Comparison of ENCODE assay signal across 10 cellular contexts in genomic region chr1:40389234-40389815, GRCh38. TPM values are rescaled to one million over a fixed set of nuclear protein-coding genes. Genes with fewer than 3 reads are reported as not detected.
A peak's percentile ranks its signal among the peaks of the same experiment; 100 is the strongest.
DNase-seq lines count a peak whose midpoint lies in the region; ATAC-seq and TF ChIP-seq lines count a peak whose summit lies in the region.
"Had no signal": no experiment of that assay in that cellular context is flagged by ENCODE, and none has a peak within 500 bp of the region (broad histone marks: within the 10 kb centered on the region; RNA-seq: fewer than 3 reads in every experiment).

No MANE protein-coding gene starts in this region.

- H3K4me3 ChIP-seq in lower lobe of right lung: peak overlapping the region; percentile 27
- no peak overlapping the region for H3K4me3 ChIP-seq in upper lobe of left lung

- peak in 1 of 4 donors; percentile 7 for TF ChIP-seq POLR2A in upper lobe of left lung (IDR thresholded peaks at IDR 0.05)

- H3K4me1 Mint-ChIP-seq in activated naive CD4-positive, alpha-beta T cell treated with anti-CD3 and anti-CD28 coated beads, Interleukin-2, amount 10 ng/mL, durations not matched to agents 7 days and 5 days: peaks cover 91% of the 10 kb centered on the region

- TF ChIP-seq CTCF in lower lobe of right lung (IDR thresholded peaks at IDR 0.05) (no peak), upper lobe of left lung (IDR thresholded peaks at IDR 0.05) (no peak)

- H3K27ac Mint-ChIP-seq in activated naive CD4-positive, alpha-beta T cell treated with anti-CD3 and anti-CD28 coated beads, Interleukin-2, amount 10 ng/mL, durations not matched to agents 7 days and 5 days: peak overlapping the region; percentile 96
- peak overlapping the region; percentile 97 for H3K27ac Mint-ChIP-seq in activated naive CD4-positive, alpha-beta T cell treated with anti-CD3 and anti-CD28 coated beads, Interleukin-2, amount 50 U/mL, for 72 hours

- H3K4me1 ChIP-seq in lower lobe of right lung (peaks cover 95% of the 10 kb centered on the region), upper lobe of left lung (peaks cover 50 to 87% (median 69%) of the 10 kb centered on the region in 4 donors)

- no peaks in the 10 kb centered on the region for H3K27me3 Mint-ChIP-seq in activated naive CD4-positive, alpha-beta T cell treated with anti-CD3 and anti-CD28 coated beads, Interleukin-2, amount 10 ng/mL, durations not matched to agents 7 days and 5 days

- no peak for TF ChIP-seq EP300 in upper lobe of left lung (IDR thresholded peaks at IDR 0.05)

- intact Hi-C loops in lower lobe of right lung (cut with DNase I): no loop called here

- H3K27ac ChIP-seq in lower lobe of right lung: peak overlapping the region; percentile 91
- H3K27ac ChIP-seq in upper lobe of left lung: peak overlapping the region; percentile 77 to 93 (median 90)

- peak; percentile 33 for DNase-seq in activated naive CD4-positive, alpha-beta T cell treated with anti-CD3 and anti-CD28 coated beads, Interleukin-2, amount 10 ng/mL, durations not matched to agents 7 days and 5 days
- no peak for DNase-seq in activated naive CD4-positive, alpha-beta T cell treated with anti-CD3 and anti-CD28 coated beads, Interleukin-2, amount 50 U/mL, for 16 hours
- DNase-seq in activated naive CD4-positive, alpha-beta T cell treated with anti-CD3 and anti-CD28 coated beads, Interleukin-2, amount 50 U/mL, for 72 hours (ENCODE audit: low spot score in 2 of 2): no peak
- DNase-seq in lower lobe of right lung (no peak), upper lobe of left lung (no peak), Kasumi-1 (lab: John Stamatoyannopoulos, UW) (no peak)
- DNase-seq: heart left ventricle had no signal

- H3K36me3 ChIP-seq in lower lobe of right lung (no peaks in the 10 kb centered on the region), upper lobe of left lung (peaks cover 0 to 6% (median 0%) of the 10 kb centered on the region in 4 donors)

- ATAC-seq in activated naive CD4-positive, alpha-beta T cell treated with anti-CD3 and anti-CD28 coated beads, Interleukin-2, amount 50 U/mL, for 72 hours: peak; percentile 4 to 21
- ATAC-seq in lower lobe of right lung: no peak
- ATAC-seq in upper lobe of left lung (ENCODE audit: low FRiP score in 2 of 2): no peak
- no peak for ATAC-seq in GM18909 (IDR thresholded peaks at IDR 0.05; ENCODE audit: poor library complexity, unreplicated experiment)
- ATAC-seq in GM21526 (IDR thresholded peaks at IDR 0.05; ENCODE audit: low FRiP score, unreplicated experiment): no peak

- 91 to 93% methylated on average over 3 of the region's 3 CpGs for WGBS in upper lobe of left lung, 2 donors

- CTCF ChIA-PET in activated naive CD4-positive, alpha-beta T cell treated with anti-CD3 and anti-CD28 coated beads, Interleukin-2, amount 10 ng/mL, durations not matched to agents 7 days and 5 days (lab: Charles Lee): interaction anchor here (0.6 to 4.5 kb wide), 4 partner anchors 10 to 51 kb away, joined by 3 to 23 read pairs (median 4); no protein-coding TSS in a partner anchor

- H3K9me3 Mint-ChIP-seq in activated naive CD4-positive, alpha-beta T cell treated with anti-CD3 and anti-CD28 coated beads, Interleukin-2, amount 10 ng/mL, durations not matched to agents 7 days and 5 days: no peaks in the 10 kb centered on the region
- no peaks in the 10 kb centered on the region for H3K9me3 Mint-ChIP-seq in activated naive CD4-positive, alpha-beta T cell treated with anti-CD3 and anti-CD28 coated beads, Interleukin-2, amount 50 U/mL, for 72 hours
- H3K9me3 Mint-ChIP-seq: neural crest cell had no signal

- H3K27me3 ChIP-seq in lower lobe of right lung (ENCODE audit: low read depth): no peaks in the 10 kb centered on the region
- no peaks in the 10 kb centered on the region for H3K27me3 ChIP-seq in upper lobe of left lung
- H3K27me3 ChIP-seq: heart left ventricle had no signal

- peaks cover 45% of the 10 kb centered on the region for H3K36me3 Mint-ChIP-seq in activated naive CD4-positive, alpha-beta T cell treated with anti-CD3 and anti-CD28 coated beads, Interleukin-2, amount 10 ng/mL, durations not matched to agents 7 days and 5 days
- peaks cover 42 to 57% of the 10 kb centered on the region in 2 donors for H3K36me3 Mint-ChIP-seq in activated naive CD4-positive, alpha-beta T cell treated with anti-CD3 and anti-CD28 coated beads, Interleukin-2, amount 50 U/mL, for 72 hours

- peak overlapping the region; percentile 73 for H3K4me3 Mint-ChIP-seq in activated naive CD4-positive, alpha-beta T cell treated with anti-CD3 and anti-CD28 coated beads, Interleukin-2, amount 10 ng/mL, durations not matched to agents 7 days and 5 days
- H3K4me3 Mint-ChIP-seq: neural crest cell had no signal

- H3K9me3 ChIP-seq in lower lobe of right lung: no peaks in the 10 kb centered on the region
- no peaks in the 10 kb centered on the region for H3K9me3 ChIP-seq in upper lobe of left lung
- H3K9me3 ChIP-seq: heart left ventricle had no signal

RNA-seq across cellular contexts. Expression of gene SMAP2, which starts 15.8 kb away (rescaled TPM):
- total RNA-seq in activated naive CD4-positive, alpha-beta T cell treated with anti-CD3 and anti-CD28 coated beads, Interleukin-2, amount 50 U/mL, for 72 hours: 100 to 1,000 TPM; 229 to 299 TPM
- 72.8 TPM for total RNA-seq in lower lobe of right lung
- total RNA-seq in upper lobe of left lung: 10 to 100 TPM; 68.7 to 95.3 (median 72.2) TPM

Comparison
In these comparisons a context has a peak if more than half of its experiments do, and no peak if none do; other contexts are left out.
1. ATAC-seq: peak in activated naive CD4-positive, alpha-beta T cell treated with anti-CD3 and anti-CD28 coated beads, Interleukin-2, amount 50 U/mL, for 72 hours (2 of 2); none in lower lobe of right lung (0 of 2), upper lobe of left lung (0 of 2), GM18909 (single experiment) and GM21526 (single experiment).